ENCODE assay signal across 8 cellular contexts in the genomic region with DNA sequence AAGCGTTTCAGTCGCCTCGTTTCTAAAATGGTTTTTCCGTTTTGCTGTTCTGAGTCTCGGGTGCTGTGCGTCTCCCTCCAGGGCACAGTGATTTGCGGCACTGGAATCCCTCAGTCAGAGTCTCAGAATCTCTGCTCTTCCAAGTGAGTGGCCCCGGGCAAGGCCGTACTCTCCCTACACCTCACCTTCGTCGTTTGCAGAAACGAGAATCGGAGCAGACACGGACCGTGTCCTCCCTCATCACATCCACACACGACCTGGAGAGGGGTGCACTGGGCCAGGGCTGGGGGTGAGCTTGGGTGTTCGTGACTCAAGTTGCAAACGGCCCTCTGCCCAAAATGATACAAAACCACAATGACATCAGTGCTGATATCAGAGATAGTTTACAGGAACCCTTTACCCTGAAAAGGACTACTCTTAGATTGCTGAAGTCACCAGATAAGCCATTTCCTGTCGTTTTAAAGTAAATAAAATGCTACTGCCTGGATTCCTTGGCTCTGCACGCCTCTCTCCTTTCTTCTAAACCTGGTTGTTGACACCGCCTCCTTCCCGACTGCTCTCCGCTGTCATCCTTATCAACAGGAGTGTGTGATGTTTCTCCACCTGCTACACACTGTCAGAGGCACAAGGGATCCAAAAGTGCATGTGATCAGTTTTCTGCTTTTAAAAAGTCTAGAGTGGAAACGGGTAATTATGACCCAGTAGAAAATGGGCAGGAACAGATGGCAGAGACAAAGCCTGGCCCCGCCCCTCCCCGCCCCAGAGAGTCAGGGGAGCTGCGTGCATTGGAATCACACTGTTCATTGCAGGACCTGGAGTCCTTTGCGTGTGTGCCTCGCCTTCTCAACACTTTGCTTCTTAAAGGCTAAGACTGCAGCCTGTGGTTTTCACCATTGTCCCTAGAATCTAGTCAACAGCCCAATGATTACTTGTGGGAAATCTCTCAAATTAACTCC. TPM values are rescaled to one million over a fixed set of nuclear protein-coding genes. Genes with fewer than 3 reads are reported as not detected.
A peak's percentile ranks its signal among the peaks of the same experiment; 100 is the strongest.
DNase-seq lines count a peak whose midpoint lies in the region; ATAC-seq and TF ChIP-seq lines count a peak whose summit lies in the region.

No MANE protein-coding gene starts in this region.

- H3K4me3 ChIP-seq in prostate gland = peak overlapping the region; percentile 20 to 28

- peaks cover 22% of the 10 kb centered on the region for H3K9me3 Mint-ChIP-seq in activated T-cell treated with anti-CD3 and anti-CD28 coated beads, Interleukin-2, amount 50 U/mL, for 24 hours

- no peak overlapping the region for H3K27ac Mint-ChIP-seq in activated T-cell treated with anti-CD3 and anti-CD28 coated beads, Interleukin-2, amount 50 U/mL, for 24 hours

- no peaks in the 10 kb centered on the region for H3K27me3 ChIP-seq in prostate gland (replicated peaks; ENCODE audit: insufficient read depth)

- H3K4me1 Mint-ChIP-seq in activated T-cell treated with anti-CD3 and anti-CD28 coated beads, Interleukin-2, amount 50 U/mL, for 24 hours (ENCODE audit: low read depth) = peaks cover 13% of the 10 kb centered on the region

- H3K36me3 Mint-ChIP-seq in activated T-cell treated with anti-CD3 and anti-CD28 coated beads, Interleukin-2, amount 50 U/mL, for 24 hours (ENCODE audit: low read depth) = peaks cover 4% of the 10 kb centered on the region

- H3K9me3 ChIP-seq in prostate gland = no peaks in the 10 kb centered on the region

- no peaks in the 10 kb centered on the region for H3K36me3 ChIP-seq in prostate gland

- peak overlapping the region; percentile 50 for H3K4me3 Mint-ChIP-seq in activated T-cell treated with anti-CD3 and anti-CD28 coated beads, Interleukin-2, amount 50 U/mL, for 24 hours

- no peaks in the 10 kb centered on the region for H3K4me1 ChIP-seq in prostate gland (replicated peaks)

- ATAC-seq in HG03139 (IDR thresholded peaks at IDR 0.05; ENCODE audit: unreplicated experiment) = no peak

- peaks cover 73% of the 10 kb centered on the region for H3K27me3 Mint-ChIP-seq in activated T-cell treated with anti-CD3 and anti-CD28 coated beads, Interleukin-2, amount 50 U/mL, for 24 hours

- intact Hi-C loops in prostate gland (cut with DNase I) = no loop called here

- no peak for TF ChIP-seq CTCF in prostate gland (IDR thresholded peaks at IDR 0.05)

- DNase-seq in activated T-cell treated with anti-CD3 and anti-CD28 coated beads, Interleukin-2, amount 50 U/mL, for 24 hours = no peak
- no peak for DNase-seq in activated T-cell treated with anti-CD3 and anti-CD28 coated beads, Interleukin-2, amount 50 U/mL, for 1 hour
- DNase-seq in T1000 (lab: John Stamatoyannopoulos, UW) (peak; percentile 40), foreskin melanocyte (peak; percentile 11), prostate gland (ENCODE audit: low spot score) (no peak), globus pallidus (ENCODE audit: low spot score) (no peak), HPDE6-E6E7 (ENCODE audit: extremely low spot score) (no peak)

- WGBS in prostate gland = 38% methylated on average over 29 of the region's 29 CpGs

- peak overlapping the region; percentile 35 to 51 for H3K27ac ChIP-seq in prostate gland

- TF ChIP-seq POLR2A in prostate gland (IDR thresholded peaks at IDR 0.05) = no peak

RNA-seq across cellular contexts. Expression of gene KIF25, which starts 38.5 kb away (rescaled TPM):
- total RNA-seq in prostate gland = under 1 TPM; 0.28 to 0.82 TPM

RNA-seq across cellular contexts. Expression of gene FRMD1, which starts 43.1 kb away (rescaled TPM):
- 1 to 10 TPM in 1 of 2 donors, under 1 TPM in 1; 0.18 to 2.2 TPM for total RNA-seq in prostate gland

Comparison
In these comparisons a context has a peak if more than half of its experiments do, and no peak if none do; other contexts are left out.
1. DNase-seq: peak in T1000 (single experiment) and foreskin melanocyte (single experiment); none in activated T-cell treated with anti-CD3 and anti-CD28 coated beads, Interleukin-2, amount 50 U/mL, for 24 hours (single experiment), activated T-cell treated with anti-CD3 and anti-CD28 coated beads, Interleukin-2, amount 50 U/mL, for 1 hour (single experiment), prostate gland (single experiment), globus pallidus (single experiment) and HPDE6-E6E7 (single experiment).